Comparison of ENCODE assay signal across 1 cellular context in the genomic region with DNA sequence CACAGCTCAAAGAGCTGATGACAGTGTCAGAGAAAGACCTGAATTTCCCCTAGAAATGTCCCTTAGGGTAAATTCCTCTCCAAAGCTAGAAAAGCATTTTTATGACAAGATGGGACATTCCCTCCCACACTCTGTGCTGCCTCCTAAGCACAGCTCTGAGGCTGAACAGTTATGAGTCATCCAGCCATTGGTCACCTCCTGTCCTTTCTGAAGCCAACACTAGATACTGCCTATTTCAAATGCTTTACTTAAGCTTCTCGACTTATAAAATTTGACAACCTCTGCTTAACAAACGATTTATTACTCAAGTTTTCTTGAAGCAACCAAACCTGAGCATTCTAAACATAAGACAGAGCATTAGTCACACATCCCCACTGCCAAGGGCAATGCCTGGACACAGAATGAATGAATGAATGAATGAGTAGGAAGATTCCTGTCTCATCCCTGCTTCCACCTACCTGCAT.
TF ChIP-seq lines count a peak whose summit lies in the region.

No MANE protein-coding gene starts in this region.

TF ChIP-seq in WTC11, 78 proteins besides CTCF, POLR2A, EP300 and RAD21 (continued from another document):
- TF ChIP-seq, protein P1, sequence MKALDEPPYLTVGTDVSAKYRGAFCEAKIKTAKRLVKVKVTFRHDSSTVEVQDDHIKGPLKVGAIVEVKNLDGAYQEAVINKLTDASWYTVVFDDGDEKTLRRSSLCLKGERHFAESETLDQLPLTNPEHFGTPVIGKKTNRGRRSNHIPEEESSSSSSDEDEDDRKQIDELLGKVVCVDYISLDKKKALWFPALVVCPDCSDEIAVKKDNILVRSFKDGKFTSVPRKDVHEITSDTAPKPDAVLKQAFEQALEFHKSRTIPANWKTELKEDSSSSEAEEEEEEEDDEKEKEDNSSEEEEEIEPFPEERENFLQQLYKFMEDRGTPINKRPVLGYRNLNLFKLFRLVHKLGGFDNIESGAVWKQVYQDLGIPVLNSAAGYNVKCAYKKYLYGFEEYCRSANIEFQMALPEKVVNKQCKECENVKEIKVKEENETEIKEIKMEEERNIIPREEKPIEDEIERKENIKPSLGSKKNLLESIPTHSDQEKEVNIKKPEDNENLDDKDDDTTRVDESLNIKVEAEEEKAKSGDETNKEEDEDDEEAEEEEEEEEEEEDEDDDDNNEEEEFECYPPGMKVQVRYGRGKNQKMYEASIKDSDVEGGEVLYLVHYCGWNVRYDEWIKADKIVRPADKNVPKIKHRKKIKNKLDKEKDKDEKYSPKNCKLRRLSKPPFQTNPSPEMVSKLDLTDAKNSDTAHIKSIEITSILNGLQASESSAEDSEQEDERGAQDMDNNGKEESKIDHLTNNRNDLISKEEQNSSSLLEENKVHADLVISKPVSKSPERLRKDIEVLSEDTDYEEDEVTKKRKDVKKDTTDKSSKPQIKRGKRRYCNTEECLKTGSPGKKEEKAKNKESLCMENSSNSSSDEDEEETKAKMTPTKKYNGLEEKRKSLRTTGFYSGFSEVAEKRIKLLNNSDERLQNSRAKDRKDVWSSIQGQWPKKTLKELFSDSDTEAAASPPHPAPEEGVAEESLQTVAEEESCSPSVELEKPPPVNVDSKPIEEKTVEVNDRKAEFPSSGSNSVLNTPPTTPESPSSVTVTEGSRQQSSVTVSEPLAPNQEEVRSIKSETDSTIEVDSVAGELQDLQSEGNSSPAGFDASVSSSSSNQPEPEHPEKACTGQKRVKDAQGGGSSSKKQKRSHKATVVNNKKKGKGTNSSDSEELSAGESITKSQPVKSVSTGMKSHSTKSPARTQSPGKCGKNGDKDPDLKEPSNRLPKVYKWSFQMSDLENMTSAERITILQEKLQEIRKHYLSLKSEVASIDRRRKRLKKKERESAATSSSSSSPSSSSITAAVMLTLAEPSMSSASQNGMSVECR (CRISPR knock-in tag; IDR thresholded peaks at IDR 0.05; ENCODE audit: borderline replicate concordance), result no peak
- TF ChIP-seq JUN (CRISPR knock-in tag; IDR thresholded peaks at IDR 0.05), result no peak
- no peak for TF ChIP-seq NR3C1 (CRISPR knock-in tag; conservative IDR thresholded peaks at IDR 0.05; ENCODE audit: low read depth)
- TF ChIP-seq, protein P2, sequence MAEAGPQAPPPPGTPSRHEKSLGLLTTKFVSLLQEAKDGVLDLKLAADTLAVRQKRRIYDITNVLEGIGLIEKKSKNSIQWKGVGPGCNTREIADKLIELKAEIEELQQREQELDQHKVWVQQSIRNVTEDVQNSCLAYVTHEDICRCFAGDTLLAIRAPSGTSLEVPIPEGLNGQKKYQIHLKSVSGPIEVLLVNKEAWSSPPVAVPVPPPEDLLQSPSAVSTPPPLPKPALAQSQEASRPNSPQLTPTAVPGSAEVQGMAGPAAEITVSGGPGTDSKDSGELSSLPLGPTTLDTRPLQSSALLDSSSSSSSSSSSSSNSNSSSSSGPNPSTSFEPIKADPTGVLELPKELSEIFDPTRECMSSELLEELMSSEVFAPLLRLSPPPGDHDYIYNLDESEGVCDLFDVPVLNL (CRISPR knock-in tag; IDR thresholded peaks at IDR 0.05; ENCODE audit: borderline replicate concordance, low read depth), result no peak
- TF ChIP-seq, protein P3, sequence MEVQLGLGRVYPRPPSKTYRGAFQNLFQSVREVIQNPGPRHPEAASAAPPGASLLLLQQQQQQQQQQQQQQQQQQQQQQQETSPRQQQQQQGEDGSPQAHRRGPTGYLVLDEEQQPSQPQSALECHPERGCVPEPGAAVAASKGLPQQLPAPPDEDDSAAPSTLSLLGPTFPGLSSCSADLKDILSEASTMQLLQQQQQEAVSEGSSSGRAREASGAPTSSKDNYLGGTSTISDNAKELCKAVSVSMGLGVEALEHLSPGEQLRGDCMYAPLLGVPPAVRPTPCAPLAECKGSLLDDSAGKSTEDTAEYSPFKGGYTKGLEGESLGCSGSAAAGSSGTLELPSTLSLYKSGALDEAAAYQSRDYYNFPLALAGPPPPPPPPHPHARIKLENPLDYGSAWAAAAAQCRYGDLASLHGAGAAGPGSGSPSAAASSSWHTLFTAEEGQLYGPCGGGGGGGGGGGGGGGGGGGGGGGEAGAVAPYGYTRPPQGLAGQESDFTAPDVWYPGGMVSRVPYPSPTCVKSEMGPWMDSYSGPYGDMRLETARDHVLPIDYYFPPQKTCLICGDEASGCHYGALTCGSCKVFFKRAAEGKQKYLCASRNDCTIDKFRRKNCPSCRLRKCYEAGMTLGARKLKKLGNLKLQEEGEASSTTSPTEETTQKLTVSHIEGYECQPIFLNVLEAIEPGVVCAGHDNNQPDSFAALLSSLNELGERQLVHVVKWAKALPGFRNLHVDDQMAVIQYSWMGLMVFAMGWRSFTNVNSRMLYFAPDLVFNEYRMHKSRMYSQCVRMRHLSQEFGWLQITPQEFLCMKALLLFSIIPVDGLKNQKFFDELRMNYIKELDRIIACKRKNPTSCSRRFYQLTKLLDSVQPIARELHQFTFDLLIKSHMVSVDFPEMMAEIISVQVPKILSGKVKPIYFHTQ (CRISPR knock-in tag; IDR thresholded peaks at IDR 0.05), result no peak
- TF ChIP-seq ZNF416 (CRISPR knock-in tag; IDR thresholded peaks at IDR 0.05), result no peak
- TF ChIP-seq OVOL2 (CRISPR knock-in tag; IDR thresholded peaks at IDR 0.05; ENCODE audit: borderline replicate concordance), result no peak
- TF ChIP-seq ZNF396 (CRISPR knock-in tag; IDR thresholded peaks at IDR 0.05; ENCODE audit: borderline replicate concordance), result no peak
- TF ChIP-seq, protein P4, sequence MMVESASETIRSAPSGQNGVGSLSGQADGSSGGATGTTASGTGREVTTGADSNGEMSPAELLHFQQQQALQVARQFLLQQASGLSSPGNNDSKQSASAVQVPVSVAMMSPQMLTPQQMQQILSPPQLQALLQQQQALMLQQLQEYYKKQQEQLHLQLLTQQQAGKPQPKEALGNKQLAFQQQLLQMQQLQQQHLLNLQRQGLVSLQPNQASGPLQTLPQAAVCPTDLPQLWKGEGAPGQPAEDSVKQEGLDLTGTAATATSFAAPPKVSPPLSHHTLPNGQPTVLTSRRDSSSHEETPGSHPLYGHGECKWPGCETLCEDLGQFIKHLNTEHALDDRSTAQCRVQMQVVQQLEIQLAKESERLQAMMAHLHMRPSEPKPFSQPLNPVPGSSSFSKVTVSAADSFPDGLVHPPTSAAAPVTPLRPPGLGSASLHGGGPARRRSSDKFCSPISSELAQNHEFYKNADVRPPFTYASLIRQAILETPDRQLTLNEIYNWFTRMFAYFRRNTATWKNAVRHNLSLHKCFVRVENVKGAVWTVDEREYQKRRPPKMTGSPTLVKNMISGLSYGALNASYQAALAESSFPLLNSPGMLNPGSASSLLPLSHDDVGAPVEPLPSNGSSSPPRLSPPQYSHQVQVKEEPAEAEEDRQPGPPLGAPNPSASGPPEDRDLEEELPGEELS (CRISPR knock-in tag; IDR thresholded peaks at IDR 0.05), result no peak
- TF ChIP-seq NFYB (CRISPR knock-in tag; conservative IDR thresholded peaks at IDR 0.05; ENCODE audit: low read depth), result no peak
